20 cellular contexts compared by ENCODE assay signal in genomic region chr20:34426026-34426425, GRCh38.
DNase-seq lines count a peak whose midpoint lies in the region; ATAC-seq and TF ChIP-seq lines count a peak whose summit lies in the region.
"Had no signal": no experiment of that assay in that cellular context is flagged by ENCODE, and none has a peak within 500 bp of the region (broad histone marks: within the 10 kb centered on the region; RNA-seq: fewer than 3 reads in every experiment).

No MANE protein-coding gene starts in this region.

- peaks cover 0 to 44% of the 10 kb centered on the region in 2 donors for H3K4me1 ChIP-seq in right atrium auricular region
- peaks cover 2% of the 10 kb centered on the region for H3K4me1 ChIP-seq in adipocyte (ENCODE audit: control insufficient read depth, insufficient read depth, low read length)
- H3K4me1 ChIP-seq: tibial artery had no signal

- H3K4me3 ChIP-seq in right atrium auricular region: no peak overlapping the region
- no peak overlapping the region for H3K4me3 ChIP-seq in adipocyte (ENCODE audit: low read length)
- H3K4me3 ChIP-seq in fibroblast of pulmonary artery (replicated peaks; ENCODE audit: low read depth, low read length): no peak overlapping the region
- H3K4me3 ChIP-seq: tibial artery had no signal

- peaks cover 5% of the 10 kb centered on the region for H3K36me3 ChIP-seq in right atrium auricular region
- H3K36me3 ChIP-seq in adipocyte (ENCODE audit: control insufficient read depth, insufficient read depth, low read length, severe bottlenecking): peaks cover 79% of the 10 kb centered on the region

- H3K9me3 ChIP-seq in right atrium auricular region (no peaks in the 10 kb centered on the region), adipocyte (ENCODE audit: control insufficient read depth, low read length) (no peaks in the 10 kb centered on the region)
- H3K9me3 ChIP-seq: tibial artery had no signal

- no peak for DNase-seq in right atrium auricular region (ENCODE audit: low spot score)
- no peak for DNase-seq in left ventricle myocardium superior
- peak; percentile 17 for DNase-seq in adipocyte (ENCODE audit: low read depth)
- peak; percentile 5 for DNase-seq in fibroblast of pulmonary artery (ENCODE audit: low read depth)
- peak; percentile 47 for DNase-seq in superior temporal gyrus (ENCODE audit: extremely low spot score)
- no peak for DNase-seq in COLO829 (ENCODE audit: low spot score)
- DNase-seq in NCI-H1436 (lab: John Stamatoyannopoulos, UW): no peak
- no peak for DNase-seq in activated CD4-positive, CD25-positive, alpha-beta regulatory T cell treated with anti-CD3 and anti-CD28 coated beads, Interleukin-2, amount 50 U/mL, for 72 hours
- DNase-seq: activated CD4-positive, alpha-beta T cell treated with anti-CD3 and anti-CD28 coated beads, Interleukin-2, amount 50 U/mL, for 48 hours; activated naive CD4-positive, alpha-beta T cell treated with anti-CD3 and anti-CD28 coated beads, Interleukin-2, amount 50 U/mL, for 16 hours; activated T-cell treated with anti-CD3 and anti-CD28 coated beads, Interleukin-2, amount 50 U/mL, for 4 hours; cortex of kidney; foreskin fibroblast; KG1; NCI-H187; NCI-H526; stimulated activated CD4-positive, alpha-beta T cell treated with anti-CD3 and anti-CD28 coated beads, Interleukin-1b, Interleukin-23, amount 100 ng/mL, for 48 hours; T-helper 17 cell; tibial artery had no signal

- no peak overlapping the region for H3K9ac ChIP-seq in adipocyte (ENCODE audit: low read length)

- ATAC-seq in left ventricle myocardium superior: no peak
- ATAC-seq: activated T-cell treated with anti-CD3 and anti-CD28 coated beads, Interleukin-2, amount 50 U/mL, for 4 hours; stimulated activated memory B cell treated with anti-CD40 and anti-IgM and Interleukin-4, amounts not matched to agents 10 μg/mL and 1 μg/mL and 100 μg/mL, for 72 hours; T-helper 17 cell had no signal

- H3K27me3 ChIP-seq in right atrium auricular region: no peaks in the 10 kb centered on the region
- H3K27me3 ChIP-seq in adipocyte (replicated peaks; ENCODE audit: control insufficient read depth, insufficient read depth, low read length): no peaks in the 10 kb centered on the region
- H3K27me3 ChIP-seq: tibial artery had no signal

- TF ChIP-seq CTCF in right atrium auricular region (IDR thresholded peaks at IDR 0.05) (no peak), fibroblast of pulmonary artery (IDR thresholded peaks at IDR 0.05; ENCODE audit: low read length, missing control alignments) (no peak)

- intact Hi-C loops in left ventricle myocardium superior (cut with micrococcal nuclease): no loop called here

- peak overlapping the region; percentile 29 to 57 for H3K27ac ChIP-seq in right atrium auricular region
- H3K27ac ChIP-seq: tibial artery had no signal

Comparison
In these comparisons a context has a peak if more than half of its experiments do, and no peak if none do; other contexts are left out.
1. DNase-seq: peak in adipocyte (single experiment), fibroblast of pulmonary artery (single experiment) and superior temporal gyrus (single experiment); none in right atrium auricular region (single experiment), left ventricle myocardium superior (single experiment), COLO829 (single experiment), NCI-H1436 (single experiment) and activated CD4-positive, CD25-positive, alpha-beta regulatory T cell treated with anti-CD3 and anti-CD28 coated beads, Interleukin-2, amount 50 U/mL, for 72 hours (single experiment).